ENCODE assay signal across 19 cellular contexts in the genomic region with DNA sequence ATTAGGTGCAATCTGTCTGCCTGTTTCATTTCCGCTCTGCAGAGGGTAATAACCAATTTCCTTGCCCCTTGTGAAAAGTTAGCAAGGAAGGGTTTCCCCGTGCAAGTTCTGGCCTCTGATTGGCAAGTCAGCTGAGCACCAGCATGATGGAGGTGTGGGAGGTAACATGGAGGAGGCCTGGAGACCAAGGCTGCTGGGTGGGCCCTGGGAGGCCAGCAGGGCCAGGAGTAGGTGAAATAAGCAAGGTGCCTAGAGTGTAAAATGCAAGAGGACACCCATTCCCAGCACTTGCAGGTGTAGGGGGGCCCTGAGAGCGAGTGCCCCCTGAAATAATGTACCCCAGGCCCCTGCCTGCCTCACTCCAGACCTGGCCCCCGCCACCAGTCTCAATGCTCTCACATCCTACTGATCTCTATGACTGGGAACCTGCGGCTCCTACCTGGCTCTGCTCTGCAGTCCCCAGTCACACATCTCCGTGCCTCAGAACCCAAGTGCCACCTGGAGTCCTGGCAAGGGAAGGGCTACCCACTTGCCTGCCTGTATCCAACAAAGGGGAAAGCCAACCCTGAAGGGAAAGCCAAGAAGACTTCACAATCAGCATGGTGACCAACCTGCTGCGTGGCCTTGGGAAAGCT.
A peak's percentile ranks its signal among the peaks of the same experiment; 100 is the strongest.
DNase-seq lines count a peak whose midpoint lies in the region; ATAC-seq, FAIRE-seq and TF ChIP-seq lines count a peak whose summit lies in the region.
"Had no signal": no experiment of that assay in that cellular context is flagged by ENCODE, and none has a peak within 500 bp of the region (broad histone marks: within the 10 kb centered on the region; RNA-seq: fewer than 3 reads in every experiment).

No MANE protein-coding gene starts in this region.

- H3K4me1 Mint-ChIP-seq in chondrocyte (ENCODE audit: low read depth) = peaks cover 7% of the 10 kb centered on the region

- H3K27me3 ChIP-seq in left ventricle myocardium inferior (ENCODE audit: low read depth) = no peaks in the 10 kb centered on the region
- H3K27me3 ChIP-seq: esophagus muscularis mucosa, ovary had no signal

- H3K27ac Mint-ChIP-seq in chondrocyte (ENCODE audit: unreplicated experiment) = no peak overlapping the region

- H3K4me3 Mint-ChIP-seq in chondrocyte (ENCODE audit: unreplicated experiment) = no peak overlapping the region

- H3K36me3 Mint-ChIP-seq in chondrocyte (ENCODE audit: low read depth) = no peaks in the 10 kb centered on the region

- TF ChIP-seq CTCF in left ventricle myocardium inferior (IDR thresholded peaks at IDR 0.05; ENCODE audit: borderline replicate concordance) (no peak), chondrocyte (IDR thresholded peaks at IDR 0.05) (no peak)

- H3K27ac ChIP-seq in left ventricle myocardium inferior (replicated peaks) = no peak overlapping the region
- H3K27ac ChIP-seq: esophagus muscularis mucosa, ovary, SJSA1, stomach had no signal

- no peaks in the 10 kb centered on the region for H3K36me3 ChIP-seq in left ventricle myocardium inferior
- H3K36me3 ChIP-seq: ovary, SJSA1, stomach had no signal

- FAIRE-seq in GM19239 (lab: Jason Lieb, UNC) = no peak

- peaks cover 3% of the 10 kb centered on the region for H3K9me3 Mint-ChIP-seq in chondrocyte (ENCODE audit: low read depth)

- ATAC-seq in HG03571 (IDR thresholded peaks at IDR 0.05; ENCODE audit: unreplicated experiment) = no peak
- no peak for ATAC-seq in GM21825 (IDR thresholded peaks at IDR 0.05; ENCODE audit: unreplicated experiment)
- ATAC-seq: left ventricle myocardium superior, sciatic nerve had no signal

- H3K9me3 ChIP-seq in left ventricle myocardium inferior (replicated peaks) = no peaks in the 10 kb centered on the region
- H3K9me3 ChIP-seq: esophagus muscularis mucosa, ovary, SJSA1, stomach had no signal

- H3K4me1 ChIP-seq in left ventricle myocardium inferior = peaks cover 14% of the 10 kb centered on the region

- intact Hi-C loops in cardiac septum (cut with DNase I) = loop anchor here (5.0 to 10.0 kb wide), 3 partner anchors 102 to 367 kb away; a partner anchor contains a TSS
- intact Hi-C loops in left ventricle myocardium inferior (cut with micrococcal nuclease) = loop anchor here (5.0 kb wide), 1 partner anchor 382 kb away; no protein-coding TSS in a partner anchor

- peak; percentile 44 for DNase-seq in cardiac septum (ENCODE audit: low spot score)
- no peak for DNase-seq in left ventricle myocardium inferior
- peak; percentile 21 for DNase-seq in NCI-H2107 (lab: John Stamatoyannopoulos, UW)
- peak; percentile 59 for DNase-seq in chondrocyte (ENCODE audit: low spot score)
- no peak for DNase-seq in GM19239 (ENCODE audit: insufficient read length, low spot score)
- DNase-seq: activated CD8-positive, alpha-beta memory T cell treated with anti-CD3 and anti-CD28 coated beads for 24 hours; amniotic stem cell; central memory CD4-positive, alpha-beta T cell; left ventricle myocardium superior; NCI-H446; OCI-M1; stimulated activated CD4-positive, alpha-beta T cell treated with anti-CD3 and anti-CD28 coated beads, Interleukin-1b, Interleukin-23, amount 100 ng/mL, for 48 hours; stomach had no signal

- H3K4me3 ChIP-seq in left ventricle myocardium inferior = no peak overlapping the region
- H3K4me3 ChIP-seq: esophagus muscularis mucosa, ovary, SJSA1, stomach had no signal

- H3K27me3 Mint-ChIP-seq in chondrocyte (ENCODE audit: low read depth) = peaks cover 3% of the 10 kb centered on the region

Comparison
In these comparisons a context has a peak if more than half of its experiments do, and no peak if none do; other contexts are left out.
1. DNase-seq: peak in cardiac septum (single experiment), NCI-H2107 (single experiment) and chondrocyte (single experiment); none in left ventricle myocardium inferior (single experiment) and GM19239 (single experiment).